In the genomic region with DNA sequence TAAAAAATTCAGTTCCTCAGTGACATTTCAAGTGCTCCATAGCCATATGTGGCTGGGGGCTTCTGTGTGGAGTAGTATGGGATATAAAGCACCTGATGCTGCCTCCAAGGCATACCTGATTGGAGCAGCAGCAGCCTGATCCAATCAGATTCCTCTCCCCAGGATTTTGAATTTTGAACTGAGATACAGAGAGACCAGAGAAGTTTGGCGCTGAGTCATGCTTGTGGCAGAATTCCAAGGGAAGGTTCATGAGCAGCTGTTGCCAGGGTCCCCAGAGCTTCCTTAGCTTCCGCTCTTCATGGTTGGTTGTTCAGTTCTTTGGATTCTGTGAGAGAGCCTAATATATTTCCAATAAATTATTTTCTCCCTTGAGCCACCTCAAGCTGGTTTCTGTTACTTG, we compare ENCODE assay signal across 9 cellular contexts. TPM values are rescaled to one million over a fixed set of nuclear protein-coding genes. Genes with fewer than 3 reads are reported as not detected.
DNase-seq lines count a peak whose midpoint lies in the region; ATAC-seq and TF ChIP-seq lines count a peak whose summit lies in the region.
"Had no signal": no experiment of that assay in that cellular context is flagged by ENCODE, and none has a peak within 500 bp of the region (broad histone marks: within the 10 kb centered on the region; RNA-seq: fewer than 3 reads in every experiment).

No MANE protein-coding gene starts in this region.

- ATAC-seq in GM18519 (IDR thresholded peaks at IDR 0.05; ENCODE audit: low FRiP score, unreplicated experiment) (no peak), HG02798 (IDR thresholded peaks at IDR 0.05; ENCODE audit: poor library complexity, unreplicated experiment) (no peak)

- H3K4me1 Mint-ChIP-seq in neural progenitor cell: no peaks in the 10 kb centered on the region

- CTCF ChIA-PET in GM10248 (lab: Yijun Ruan, JAX): interaction anchor here (1.0 kb wide), 1 partner anchor 11 kb away, joined by 3 read pairs; no protein-coding TSS in a partner anchor

- no peak overlapping the region for H3K4me2 ChIP-seq in neural progenitor cell

- H3K4me1 ChIP-seq in neural progenitor cell: no peaks in the 10 kb centered on the region

- DNase-seq in EH (ENCODE audit: low read depth) (peak; percentile 56), NCI-H2171 treated with DMSO at 0.1 percent for 48 hours (lab: John Stamatoyannopoulos, UW) (peak; percentile 98), erythroblast (lab: John Stamatoyannopoulos, UW) (peak; percentile 51 to 60), mucosa of gallbladder (ENCODE audit: low spot score) (peak; percentile 15), GM10248 (ENCODE audit: extremely low spot score) (no peak), neural progenitor cell (ENCODE audit: low spot score) (no peak)
- DNase-seq: SIG-M5 had no signal

- H3K79me2 ChIP-seq in neural progenitor cell (ENCODE audit: low read depth): no peaks in the 10 kb centered on the region

- H3K27ac Mint-ChIP-seq in neural progenitor cell: no peak overlapping the region

- no peak overlapping the region for H2AFZ ChIP-seq in neural progenitor cell (replicated peaks)

- no peak overlapping the region for H3K4me3 Mint-ChIP-seq in neural progenitor cell

- H3K9me3 Mint-ChIP-seq in neural progenitor cell: no peaks in the 10 kb centered on the region

- no peaks in the 10 kb centered on the region for H3K9me3 ChIP-seq in neural progenitor cell (ENCODE audit: low read depth)

- POLR2A ChIA-PET in GM10248 (lab: Yijun Ruan, JAX): no interaction called here

- H3K27ac ChIP-seq in neural progenitor cell: no peak overlapping the region

- H3K27me3 ChIP-seq in neural progenitor cell: no peaks in the 10 kb centered on the region

- no peaks in the 10 kb centered on the region for H3K36me3 Mint-ChIP-seq in neural progenitor cell

- no peak for TF ChIP-seq POLR2A in erythroblast (IDR thresholded peaks at IDR 0.05; ENCODE audit: low read length)

- no peaks in the 10 kb centered on the region for H3F3A ChIP-seq in neural progenitor cell (ENCODE audit: low read depth)

- H3K4me3 ChIP-seq in neural progenitor cell: no peak overlapping the region

- H4K20me1 ChIP-seq in neural progenitor cell (ENCODE audit: low read depth): no peaks in the 10 kb centered on the region

- no peaks in the 10 kb centered on the region for H3K36me3 ChIP-seq in neural progenitor cell

- H3K9ac ChIP-seq in neural progenitor cell: no peak overlapping the region

- TF ChIP-seq CTCF in GM10248 (IDR thresholded peaks at IDR 0.05; ENCODE audit: control extremely low read depth, extremely low read depth, low read depth, missing control alignments): no peak
- TF ChIP-seq CTCF in neural progenitor cell (IDR thresholded peaks at IDR 0.05): no peak

- H3K27me3 Mint-ChIP-seq in neural progenitor cell (ENCODE audit: insufficient read depth, low read depth): no peaks in the 10 kb centered on the region

RNA-seq across cellular contexts. Expression of gene CFAP36, which starts 29.0 kb away (rescaled TPM):
- total RNA-seq in mucosa of gallbladder: 52.4 TPM
- 34.4 and 51.2 TPM in 2 replicates for total RNA-seq in neural progenitor cell (ENCODE audit: low replicate concordance)

Comparison
In these comparisons a context has a peak if more than half of its experiments do, and no peak if none do; other contexts are left out.
1. DNase-seq: peak in EH (single experiment), NCI-H2171 treated with DMSO at 0.1 percent for 48 hours (single experiment), erythroblast (2 of 2) and mucosa of gallbladder (single experiment); none in GM10248 (single experiment) and neural progenitor cell (single experiment).